Comparison of ENCODE assay signal across 7 cellular contexts in genomic region chr22:31106001-31106571, GRCh38. TPM values are rescaled to one million over a fixed set of nuclear protein-coding genes. Genes with fewer than 3 reads are reported as not detected.
DNase-seq lines count a peak whose midpoint lies in the region; ATAC-seq and TF ChIP-seq lines count a peak whose summit lies in the region.

No MANE protein-coding gene starts in this region.

- H3K4me1 ChIP-seq in HCT116 (ENCODE audit: control insufficient read depth in 1 of 2, insufficient read depth in 2 of 2, low read length in 2 of 2) (peaks cover 14 to 32% of the 10 kb centered on the region in 2 experiments; a peak in 3 of 4 replicates), hepatocyte (ENCODE audit: insufficient read depth) (peaks cover 13% of the 10 kb centered on the region)

- no peak for TF ChIP-seq CTCF in HCT116 (IDR thresholded peaks at IDR 0.05 in 2 of 3, conservative IDR thresholded peaks at IDR 0.05 in 1 of 3; ENCODE audit: borderline replicate concordance in 1 of 3, insufficient read depth in 1 of 3, low read depth in 2 of 3, low read length in 2 of 3)
- no peak for TF ChIP-seq CTCF in hepatocyte (IDR thresholded peaks at IDR 0.05; ENCODE audit: poor library complexity)

- TF ChIP-seq POLR2A in HCT116 (IDR thresholded peaks at IDR 0.05; ENCODE audit: borderline replicate concordance, extremely low read depth, insufficient read depth, insufficient read length): no peak

- intact Hi-C loops in HCT116 (cut with micrococcal nuclease): no loop called here

- no TSS peak for BruUV-seq in HCT116 (replicated peaks; lab: Mats Ljungman, UMichigan)

- peaks cover 15% of the 10 kb centered on the region for H3K4me1 Mint-ChIP-seq in activated CD4-positive, alpha-beta memory T cell treated with anti-CD3 and anti-CD28 coated beads, Interleukin-2, amount 10 ng/mL, durations not matched to agents 7 days and 5 days
- H3K4me1 Mint-ChIP-seq in stimulated activated effector memory CD8-positive, alpha-beta T cell treated with anti-CD3 and anti-CD28 coated beads, Interleukin-12 subunit alpha, Interleukin-12 subunit beta, amount 100 ng/mL, for 72 hours: peaks cover 21% of the 10 kb centered on the region

- TF ChIP-seq RAD21 in HCT116 (IDR thresholded peaks at IDR 0.05; ENCODE audit: low read depth): no peak

- RAD21 ChIA-PET in HCT116 (lab: Charles Lee; ENCODE audit: low non-redundant PET in 1 of 2, low total read pairs in 2 of 2, uncharacterized antibody in 2 of 2, unreplicated experiment in 2 of 2): no interaction called here

- no peak for DNase-seq in HCT116 (ENCODE audit: low read depth, low spot score)
- DNase-seq in activated CD4-positive, alpha-beta memory T cell treated with anti-CD3 and anti-CD28 coated beads, Interleukin-2, amount 10 ng/mL, durations not matched to agents 7 days and 5 days: no peak
- DNase-seq in hepatocyte (ENCODE audit: low spot score): no peak
- DNase-seq in stimulated activated effector memory CD8-positive, alpha-beta T cell treated with anti-CD3 and anti-CD28 coated beads, Interleukin-12 subunit alpha, Interleukin-12 subunit beta, amount 100 ng/mL, for 72 hours (ENCODE audit: low spot score in 2 of 2): no peak
- no peak for DNase-seq in activated CD8-positive, alpha-beta memory T cell treated with anti-CD3 and anti-CD28 coated beads, Interleukin-2, amount 50 U/mL, for 48 hours
- DNase-seq in SK-N-DZ (ENCODE audit: low spot score): no peak
- no peak for DNase-seq in NCI-H510A (lab: John Stamatoyannopoulos, UW)

- no peaks in the 10 kb centered on the region for H4K20me1 ChIP-seq in HCT116 (ENCODE audit: insufficient read depth)
- H4K20me1 ChIP-seq in hepatocyte (ENCODE audit: insufficient read depth, poor library complexity, severe bottlenecking): no peaks in the 10 kb centered on the region

- H3K79me2 ChIP-seq in HCT116 (ENCODE audit: insufficient read depth, low read length) (no peaks in the 10 kb centered on the region; the same call in 1 of the 2 replicates), hepatocyte (no peaks in the 10 kb centered on the region)

- H3K27ac Mint-ChIP-seq in activated CD4-positive, alpha-beta memory T cell treated with anti-CD3 and anti-CD28 coated beads, Interleukin-2, amount 10 ng/mL, durations not matched to agents 7 days and 5 days: no peak overlapping the region
- H3K27ac Mint-ChIP-seq in stimulated activated effector memory CD8-positive, alpha-beta T cell treated with anti-CD3 and anti-CD28 coated beads, Interleukin-12 subunit alpha, Interleukin-12 subunit beta, amount 100 ng/mL, for 72 hours: peak overlapping the region; percentile 83

- H3K9me3 Mint-ChIP-seq in activated CD4-positive, alpha-beta memory T cell treated with anti-CD3 and anti-CD28 coated beads, Interleukin-2, amount 10 ng/mL, durations not matched to agents 7 days and 5 days: no peaks in the 10 kb centered on the region
- H3K9me3 Mint-ChIP-seq in stimulated activated effector memory CD8-positive, alpha-beta T cell treated with anti-CD3 and anti-CD28 coated beads, Interleukin-12 subunit alpha, Interleukin-12 subunit beta, amount 100 ng/mL, for 72 hours: no peaks in the 10 kb centered on the region

- no peak for ATAC-seq in HCT116
- ATAC-seq in stimulated activated effector memory CD8-positive, alpha-beta T cell treated with anti-CD3 and anti-CD28 coated beads, Interleukin-12 subunit alpha, Interleukin-12 subunit beta, amount 100 ng/mL, for 72 hours: no peak

- no peaks in the 10 kb centered on the region for H3K9me2 ChIP-seq in HCT116 (ENCODE audit: insufficient read depth)
- no peaks in the 10 kb centered on the region for H3K9me2 ChIP-seq in hepatocyte (replicated peaks; ENCODE audit: insufficient read depth)

- peak overlapping the region; percentile 99 for H3K4me2 ChIP-seq in HCT116 (ENCODE audit: low read length)
- peak overlapping the region; percentile 79 for H3K4me2 ChIP-seq in hepatocyte

- H3K27ac ChIP-seq in HCT116 (ENCODE audit: low read depth, low read length) (peak overlapping the region; percentile 75; the same call in 1 of the 2 replicates), hepatocyte (peak overlapping the region; percentile 91)

- H2AFZ ChIP-seq in HCT116 (ENCODE audit: low read depth, low read length, poor library complexity, severe bottlenecking) (no peak overlapping the region), hepatocyte (no peak overlapping the region)

- peaks cover 0 to 11% of the 10 kb centered on the region in 2 experiments; a peak in 1 of 4 replicates for H3K36me3 ChIP-seq in HCT116 (ENCODE audit: control insufficient read depth in 1 of 2, insufficient read depth in 2 of 2, low read length in 2 of 2)
- H3K36me3 ChIP-seq in hepatocyte (replicated peaks; ENCODE audit: insufficient read depth, low read depth): no peaks in the 10 kb centered on the region

- peak overlapping the region; percentile 21 for H3K4me3 Mint-ChIP-seq in activated CD4-positive, alpha-beta memory T cell treated with anti-CD3 and anti-CD28 coated beads, Interleukin-2, amount 10 ng/mL, durations not matched to agents 7 days and 5 days
- peak overlapping the region; percentile 84 for H3K4me3 Mint-ChIP-seq in stimulated activated effector memory CD8-positive, alpha-beta T cell treated with anti-CD3 and anti-CD28 coated beads, Interleukin-12 subunit alpha, Interleukin-12 subunit beta, amount 100 ng/mL, for 72 hours

- WGBS in hepatocyte (ENCODE audit: low lambda C conversion rate, missing lambda C conversion rate): 67% methylated on average over 4 of the region's 4 CpGs

- CTCF ChIA-PET in HCT116 (lab: Charles Lee): interaction anchor here (3.5 kb wide), 1 partner anchor 166 kb away, joined by 32 read pairs; no protein-coding TSS in a partner anchor
- CTCF ChIA-PET in activated CD4-positive, alpha-beta memory T cell treated with anti-CD3 and anti-CD28 coated beads, Interleukin-2, amount 10 ng/mL, durations not matched to agents 7 days and 5 days (lab: Charles Lee): interaction anchor here (0.5 to 1.8 kb wide), 3 partner anchors 21 to 167 kb away, joined by 3 to 6 read pairs (median 3); no protein-coding TSS in a partner anchor

- H3K27me3 ChIP-seq in HCT116 (ENCODE audit: insufficient read depth, low read length): no peaks in the 10 kb centered on the region
- no peaks in the 10 kb centered on the region for H3K27me3 ChIP-seq in hepatocyte

- H3K27me3 Mint-ChIP-seq in activated CD4-positive, alpha-beta memory T cell treated with anti-CD3 and anti-CD28 coated beads, Interleukin-2, amount 10 ng/mL, durations not matched to agents 7 days and 5 days: no peaks in the 10 kb centered on the region

- peak overlapping the region; percentile 95 for H3K9ac ChIP-seq in HCT116 (ENCODE audit: low read length)

- H3K9me3 ChIP-seq in HCT116 (ENCODE audit: control insufficient read depth in 1 of 2, insufficient read depth in 1 of 2, low read depth in 1 of 2, low read length in 2 of 2) (no peaks in the 10 kb centered on the region), hepatocyte (ENCODE audit: low read depth) (no peaks in the 10 kb centered on the region)

- H3K4me3 ChIP-seq in HCT116 (replicated peaks in 1 of 2; ENCODE audit: low read depth in 1 of 2, low read length in 2 of 2): peak overlapping the region; percentile 90 to 97
- H3K4me3 ChIP-seq in hepatocyte: peak overlapping the region; percentile 59

- H3K36me3 Mint-ChIP-seq in activated CD4-positive, alpha-beta memory T cell treated with anti-CD3 and anti-CD28 coated beads, Interleukin-2, amount 10 ng/mL, durations not matched to agents 7 days and 5 days (ENCODE audit: low read depth): no peaks in the 10 kb centered on the region
- no peaks in the 10 kb centered on the region for H3K36me3 Mint-ChIP-seq in stimulated activated effector memory CD8-positive, alpha-beta T cell treated with anti-CD3 and anti-CD28 coated beads, Interleukin-12 subunit alpha, Interleukin-12 subunit beta, amount 100 ng/mL, for 72 hours

- POLR2A ChIA-PET in HCT116 (lab: Charles Lee): no interaction called here
- POLR2A ChIA-PET in activated CD4-positive, alpha-beta memory T cell treated with anti-CD3 and anti-CD28 coated beads, Interleukin-2, amount 10 ng/mL, durations not matched to agents 7 days and 5 days (lab: Charles Lee): interaction anchor here (2.4 kb wide), 1 partner anchor 21 kb away, joined by 9 read pairs; no protein-coding TSS in a partner anchor

RNA-seq across cellular contexts. Expression of gene SELENOM, which starts 1.3 kb away (rescaled TPM):
- 65.6 TPM for total RNA-seq in HCT116 (2021; ENCODE audit: unreplicated experiment)
- polyA plus RNA-seq in HCT116 (2012): 53.2 and 56.6 TPM in 2 replicates
- 1 to 10 TPM; 2.3 to 2.4 TPM for total RNA-seq in activated CD4-positive, alpha-beta memory T cell treated with anti-CD3 and anti-CD28 coated beads, Interleukin-2, amount 10 ng/mL, durations not matched to agents 7 days and 5 days
- total RNA-seq in hepatocyte: 130 and 156 TPM in 2 replicates
- polyA plus RNA-seq in hepatocyte: 240 and 307 TPM in 2 replicates
- 29.5 and 57.4 TPM in 2 replicates for polyA plus RNA-seq in SK-N-DZ (2014; cell fraction: cytosol; rRNA removed)
- polyA plus RNA-seq in SK-N-DZ (2014; cell fraction: nucleus; rRNA removed): 34.0 and 36.9 TPM in 2 replicates

RNA-seq across cellular contexts. Expression of gene INPP5J, which starts 16.7 kb away (rescaled TPM):
- total RNA-seq in HCT116 (2021; ENCODE audit: unreplicated experiment) (8.9 TPM), hepatocyte (3.4 and 3.5 TPM in 2 replicates)
- polyA plus RNA-seq in HCT116 (2012): 9.9 and 10.7 TPM in 2 replicates
- not detected for total RNA-seq in activated CD4-positive, alpha-beta memory T cell treated with anti-CD3 and anti-CD28 coated beads, Interleukin-2, amount 10 ng/mL, durations not matched to agents 7 days and 5 days
- 5.6 and 6.1 TPM in 2 replicates for polyA plus RNA-seq in hepatocyte
- 8.2 and 9.5 TPM in 2 replicates for polyA plus RNA-seq in SK-N-DZ (2014; cell fraction: cytosol; rRNA removed)
- 10.4 and 14.3 TPM in 2 replicates for polyA plus RNA-seq in SK-N-DZ (2014; cell fraction: nucleus; rRNA removed)

RNA-seq across cellular contexts. Expression of gene SMTN, which starts 25.0 kb away (rescaled TPM):
- total RNA-seq in HCT116 (2021; ENCODE audit: unreplicated experiment): 148 TPM
- polyA plus RNA-seq in HCT116 (2012): 134 TPM in 2 replicates
- total RNA-seq in activated CD4-positive, alpha-beta memory T cell treated with anti-CD3 and anti-CD28 coated beads, Interleukin-2, amount 10 ng/mL, durations not matched to agents 7 days and 5 days: 10 to 100 TPM; 36.4 to 41.4 TPM
- 43.0 and 64.7 TPM in 2 replicates for total RNA-seq in hepatocyte
- polyA plus RNA-seq in hepatocyte: 88.7 and 112 TPM in 2 replicates
- polyA plus RNA-seq in SK-N-DZ (2014; cell fraction: cytosol; rRNA removed): 14.0 and 14.8 TPM in 2 replicates
- polyA plus RNA-seq in SK-N-DZ (2014; cell fraction: nucleus; rRNA removed): 28.4 and 31.0 TPM in 2 replicates

RNA-seq across cellular contexts. Expression of gene PLA2G3, which starts 34.2 kb away (rescaled TPM):
- total RNA-seq in HCT116 (2021; ENCODE audit: unreplicated experiment) (not detected), hepatocyte (0.04 and 0.10 TPM in 2 replicates)
- polyA plus RNA-seq in HCT116 (2012): not detected in 2 replicates
- not detected for total RNA-seq in activated CD4-positive, alpha-beta memory T cell treated with anti-CD3 and anti-CD28 coated beads, Interleukin-2, amount 10 ng/mL, durations not matched to agents 7 days and 5 days
- polyA plus RNA-seq in hepatocyte: 0.33 and 0.52 TPM in 2 replicates
- polyA plus RNA-seq in SK-N-DZ (2014; cell fraction: cytosol; rRNA removed): 13.6 and 14.3 TPM in 2 replicates
- polyA plus RNA-seq in SK-N-DZ (2014; cell fraction: nucleus; rRNA removed): 22.7 and 26.2 TPM in 2 replicates

RNA-seq across cellular contexts. Expression of gene RNF185, which starts 53.9 kb away (rescaled TPM):
- total RNA-seq in HCT116 (2021; ENCODE audit: unreplicated experiment) (17.1 TPM), hepatocyte (48.0 and 49.3 TPM in 2 replicates)
- polyA plus RNA-seq in HCT116 (2012): 12.2 and 13.3 TPM in 2 replicates
- total RNA-seq in activated CD4-positive, alpha-beta memory T cell treated with anti-CD3 and anti-CD28 coated beads, Interleukin-2, amount 10 ng/mL, durations not matched to agents 7 days and 5 days: 10 to 100 TPM; 21.4 to 21.7 TPM
- 43.2 and 46.5 TPM in 2 replicates for polyA plus RNA-seq in hepatocyte
- 32.7 and 34.9 TPM in 2 replicates for polyA plus RNA-seq in SK-N-DZ (2014; cell fraction: cytosol; rRNA removed)
- 20.3 and 22.1 TPM in 2 replicates for polyA plus RNA-seq in SK-N-DZ (2014; cell fraction: nucleus; rRNA removed)

Comparison
In these comparisons a context has a peak if more than half of its experiments do, and no peak if none do; other contexts are left out.
1. RNA of gene SELENOM, which starts 1.3 kb away (total RNA-seq): 130 to 156 TPM in hepatocyte and 65.6 TPM in HCT116 (single experiment); 2.3 to 2.4 TPM in activated CD4-positive, alpha-beta memory T cell treated with anti-CD3 and anti-CD28 coated beads, Interleukin-2, amount 10 ng/mL, durations not matched to agents 7 days and 5 days; every median in the first group is over 10 times any median in the second.